11 cellular contexts compared by ENCODE assay signal in the genomic region with DNA sequence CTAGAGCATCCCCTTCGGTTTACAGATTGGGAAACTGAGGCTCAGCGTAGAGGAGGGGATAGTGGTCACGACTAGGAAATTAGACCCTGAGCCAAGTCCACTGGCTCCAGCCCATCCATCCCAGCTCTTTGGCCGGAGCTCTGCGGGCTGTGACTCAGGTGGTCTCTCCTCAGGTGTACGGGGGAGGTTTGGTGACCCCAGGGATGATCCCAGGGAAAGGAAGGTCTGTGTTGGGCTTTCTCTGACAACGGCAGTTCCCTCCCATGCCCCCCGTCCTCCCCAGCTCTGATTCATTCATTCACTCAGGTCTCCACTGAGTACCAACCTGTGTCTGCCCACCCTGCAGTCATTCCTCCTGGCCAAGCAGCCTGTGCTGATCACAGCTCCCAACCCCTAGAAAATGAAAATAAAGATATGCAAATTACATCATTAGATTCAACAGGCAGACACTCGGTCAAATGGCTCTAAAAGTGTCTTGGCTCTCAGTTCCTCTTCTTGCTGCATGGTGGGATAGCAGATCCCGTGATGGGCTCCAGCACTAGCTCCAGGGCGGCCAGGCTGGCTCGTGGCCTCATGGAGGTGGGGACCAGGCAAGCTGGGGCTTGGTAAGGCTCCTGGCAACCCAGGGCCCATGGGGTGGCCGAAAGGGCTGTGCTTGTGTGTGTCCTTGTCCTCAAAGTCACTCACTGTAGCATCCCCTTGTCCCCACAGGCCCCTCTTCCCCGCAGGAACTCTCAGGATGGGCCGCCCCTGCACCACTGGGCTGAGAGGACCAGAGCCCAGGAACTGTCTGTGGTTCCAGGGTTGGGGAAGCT. TPM values are rescaled to one million over a fixed set of nuclear protein-coding genes. Genes with fewer than 3 reads are reported as not detected.
DNase-seq lines count a peak whose midpoint lies in the region; ATAC-seq and TF ChIP-seq lines count a peak whose summit lies in the region.
"Had no signal": no experiment of that assay in that cellular context is flagged by ENCODE, and none has a peak within 500 bp of the region (broad histone marks: within the 10 kb centered on the region; RNA-seq: fewer than 3 reads in every experiment).

No MANE protein-coding gene starts in this region.

- intact Hi-C loops in cardiac septum (cut with DNase I), result loop anchor here (2.0 kb wide), 1 partner anchor 138 kb away; no protein-coding TSS in a partner anchor

- no peak for TF ChIP-seq CTCF in GM10248 (IDR thresholded peaks at IDR 0.05; ENCODE audit: control extremely low read depth, extremely low read depth, low read depth, missing control alignments)

- POLR2A ChIA-PET in GM10248 (lab: Yijun Ruan, JAX), result no interaction called here

- peak; percentile 71 for ATAC-seq in GM19455 (IDR thresholded peaks at IDR 0.05; ENCODE audit: unreplicated experiment)
- ATAC-seq in HG03039 (IDR thresholded peaks at IDR 0.05; ENCODE audit: unreplicated experiment), result peak; percentile 54

- CTCF ChIA-PET in GM10248 (lab: Yijun Ruan, JAX), result interaction anchor here (0.8 to 2.8 kb wide), 18 partner anchors 8 to 1875 kb away, joined by 3 to 17 read pairs (median 4); no protein-coding TSS in a partner anchor

- DNase-seq in GM10248 (ENCODE audit: extremely low spot score) (peak; percentile 41), NOMO-1 treated with dmso at 0.1 percent for 144 hours (lab: John Stamatoyannopoulos, UW; ENCODE audit: unreplicated experiment) (peak; percentile 53), NCI-H510A treated with DMSO at 0.1 percent for 48 hours (lab: John Stamatoyannopoulos, UW) (no peak), cardiac septum (ENCODE audit: low spot score) (no peak), COLO829 (ENCODE audit: low spot score) (no peak)
- no peak for DNase-seq in effector CD8-positive, alpha-beta T cell (lab: John Stamatoyannopoulos, UW)
- DNase-seq: activated CD4-positive, alpha-beta T cell treated with anti-CD3 and anti-CD28 coated beads for 4 hours; stimulated activated CD4-positive, alpha-beta T cell treated with anti-CD3 and anti-CD28 coated beads, Interleukin-4, amount 100 ng/mL, for 4 hours had no signal

RNA-seq across cellular contexts. Expression of gene CLRN3, which starts 37.8 kb away (rescaled TPM):
- total RNA-seq in cardiac septum, result not detected
- total RNA-seq: neural crest cell had no signal

RNA-seq across cellular contexts. Expression of gene PTPRE, which starts 51.9 kb away (rescaled TPM):
- total RNA-seq in cardiac septum, result 51.1 TPM

Comparison
In these comparisons a context has a peak if more than half of its experiments do, and no peak if none do; other contexts are left out.
1. DNase-seq: peak in GM10248 (single experiment) and NOMO-1 treated with dmso at 0.1 percent for 144 hours (single experiment); none in effector CD8-positive, alpha-beta T cell (single experiment), NCI-H510A treated with DMSO at 0.1 percent for 48 hours (single experiment), cardiac septum (single experiment) and COLO829 (single experiment).